Comparison of ENCODE assay signal across 20 cellular contexts in the genomic region with DNA sequence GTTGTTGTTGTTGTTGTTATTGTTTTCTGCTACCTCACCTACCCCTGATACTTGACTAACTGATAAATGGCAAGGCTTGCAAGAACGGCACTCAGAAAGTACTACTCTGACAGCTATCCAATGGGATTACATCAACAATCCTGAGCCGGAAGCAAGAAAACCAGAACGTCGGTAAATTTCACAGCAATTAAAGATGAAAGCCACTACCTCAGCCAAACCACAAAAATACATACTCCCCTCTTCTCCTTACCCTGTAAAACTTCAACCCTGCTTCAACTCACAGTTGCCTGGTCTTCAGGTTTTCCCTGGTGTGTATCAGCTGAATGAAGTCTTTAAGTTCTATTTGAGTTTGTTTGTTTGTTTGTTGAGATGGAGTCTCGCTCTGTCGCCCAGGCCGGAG.
"Had no signal": no experiment of that assay in that cellular context is flagged by ENCODE, and none has a peak within 500 bp of the region (broad histone marks: within the 10 kb centered on the region; RNA-seq: fewer than 3 reads in every experiment).

No MANE protein-coding gene starts in this region.

- DNase-seq: activated CD4-positive, alpha-beta memory T cell treated with anti-CD3 and anti-CD28 coated beads for 36 hours; activated CD4-positive, alpha-beta T cell treated with anti-CD3 and anti-CD28 coated beads for 48 hours; activated naive CD4-positive, alpha-beta T cell treated with anti-CD3 and anti-CD28 coated beads for 36 hours; activated naive CD8-positive, alpha-beta T cell treated with anti-CD3 and anti-CD28 coated beads, Interleukin-2, amount 10 ng/mL, durations not matched to agents 7 days and 5 days; activated T-cell treated with anti-CD3 and anti-CD28 coated beads, Interleukin-2, amount 50 U/mL, for 48 hours; body of pancreas; foreskin keratinocyte; lower lobe of right lung; mesendoderm; naive thymus-derived CD4-positive, alpha-beta T cell; ovary; stimulated activated CD4-positive, alpha-beta T cell treated with anti-CD3 and anti-CD28 coated beads, Interleukin-4, amount 100 ng/mL, for 24 hours; stimulated activated naive CD4-positive, alpha-beta T cell treated with Interleukin-2 at 50 U/mL for 16 hours; T-helper 17 cell had no signal

- H3K27me3 ChIP-seq: body of pancreas, cardiac muscle cell, foreskin keratinocyte, ovary, right atrium auricular region, upper lobe of left lung had no signal

- H3K27ac ChIP-seq: body of pancreas, cardiac muscle cell, epithelial cell of prostate, foreskin keratinocyte, lower lobe of right lung, ovary, prostate gland, right atrium auricular region, upper lobe of left lung had no signal

- H3K36me3 Mint-ChIP-seq: activated CD4-positive, alpha-beta memory T cell treated with anti-CD3 and anti-CD28 coated beads for 36 hours; activated naive CD8-positive, alpha-beta T cell treated with anti-CD3 and anti-CD28 coated beads, Interleukin-2, amount 10 ng/mL, durations not matched to agents 7 days and 5 days; naive thymus-derived CD4-positive, alpha-beta T cell had no signal

- H3K27ac Mint-ChIP-seq: activated CD4-positive, alpha-beta memory T cell treated with anti-CD3 and anti-CD28 coated beads for 36 hours; activated naive CD4-positive, alpha-beta T cell treated with anti-CD3 and anti-CD28 coated beads for 36 hours; activated naive CD8-positive, alpha-beta T cell treated with anti-CD3 and anti-CD28 coated beads, Interleukin-2, amount 10 ng/mL, durations not matched to agents 7 days and 5 days; naive thymus-derived CD4-positive, alpha-beta T cell; T-helper 17 cell had no signal

- H3K4me3 ChIP-seq: body of pancreas, cardiac muscle cell, lower lobe of right lung, ovary, prostate gland, right atrium auricular region, upper lobe of left lung had no signal

- H3K36me3 ChIP-seq: cardiac muscle cell, lower lobe of right lung, ovary, prostate gland, right atrium auricular region, upper lobe of left lung had no signal

- ATAC-seq: body of pancreas; foreskin keratinocyte; left lobe of liver; lower lobe of right lung; naive thymus-derived CD4-positive, alpha-beta T cell; T-helper 17 cell had no signal

- H3K9me3 Mint-ChIP-seq: activated CD4-positive, alpha-beta memory T cell treated with anti-CD3 and anti-CD28 coated beads for 36 hours; activated naive CD4-positive, alpha-beta T cell treated with anti-CD3 and anti-CD28 coated beads for 36 hours; activated naive CD8-positive, alpha-beta T cell treated with anti-CD3 and anti-CD28 coated beads, Interleukin-2, amount 10 ng/mL, durations not matched to agents 7 days and 5 days had no signal

- H3K27me3 Mint-ChIP-seq: activated CD4-positive, alpha-beta memory T cell treated with anti-CD3 and anti-CD28 coated beads for 36 hours; activated naive CD8-positive, alpha-beta T cell treated with anti-CD3 and anti-CD28 coated beads, Interleukin-2, amount 10 ng/mL, durations not matched to agents 7 days and 5 days; naive thymus-derived CD4-positive, alpha-beta T cell; T-helper 17 cell had no signal

- H3K9me3 ChIP-seq: body of pancreas, lower lobe of right lung, ovary, prostate gland, right atrium auricular region, upper lobe of left lung had no signal

- H3K4me1 ChIP-seq: body of pancreas, lower lobe of right lung, prostate gland, right atrium auricular region, upper lobe of left lung had no signal

- H3K4me1 Mint-ChIP-seq: activated naive CD8-positive, alpha-beta T cell treated with anti-CD3 and anti-CD28 coated beads, Interleukin-2, amount 10 ng/mL, durations not matched to agents 7 days and 5 days; naive thymus-derived CD4-positive, alpha-beta T cell; T-helper 17 cell had no signal

- H3K4me3 Mint-ChIP-seq: activated CD4-positive, alpha-beta memory T cell treated with anti-CD3 and anti-CD28 coated beads for 36 hours; activated naive CD4-positive, alpha-beta T cell treated with anti-CD3 and anti-CD28 coated beads for 36 hours; activated naive CD8-positive, alpha-beta T cell treated with anti-CD3 and anti-CD28 coated beads, Interleukin-2, amount 10 ng/mL, durations not matched to agents 7 days and 5 days; naive thymus-derived CD4-positive, alpha-beta T cell; T-helper 17 cell had no signal
